ENCODE assay signal across 1 cellular context in the genomic region with DNA sequence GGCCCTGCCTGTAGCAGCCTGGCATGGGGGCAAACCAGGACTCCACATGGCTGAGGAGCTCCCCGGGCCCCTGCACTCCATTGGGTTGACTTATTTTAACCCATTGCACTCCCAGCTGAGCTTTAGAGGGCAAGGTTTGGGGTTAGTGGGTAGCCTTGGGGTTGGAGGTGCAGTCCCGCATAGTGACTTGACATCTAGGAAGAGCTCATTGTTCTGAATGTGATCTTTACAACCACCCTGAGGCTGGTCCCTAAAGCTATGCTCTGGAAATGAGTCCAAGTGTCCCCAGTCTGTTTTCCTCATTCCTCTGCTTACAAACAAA.
TF ChIP-seq lines count a peak whose summit lies in the region.

No MANE protein-coding gene starts in this region.

TF ChIP-seq in GM12878, 131 proteins besides CTCF, POLR2A, EP300 and RAD21:
- TF ChIP-seq RFX5 (IDR thresholded peaks at IDR 0.05; ENCODE audit: low read depth, low read length) (no peak), BMI1 (IDR thresholded peaks at IDR 0.05; ENCODE audit: borderline replicate concordance) (no peak), LARP7 (IDR thresholded peaks at IDR 0.05) (no peak), SPI1 (IDR thresholded peaks at IDR 0.05; ENCODE audit: borderline replicate concordance, insufficient read depth, low read depth, low read length) (no peak), JUND (IDR thresholded peaks at IDR 0.05; ENCODE audit: low read depth, low read length) (no peak), ZSCAN29 (IDR thresholded peaks at IDR 0.05) (no peak), SMAD5 (IDR thresholded peaks at IDR 0.05; ENCODE audit: low read depth) (no peak), SMC3 (IDR thresholded peaks at IDR 0.05; ENCODE audit: borderline replicate concordance, low read length) (no peak), KAT2A (conservative IDR thresholded peaks at IDR 0.05; ENCODE audit: control insufficient read depth, low read depth, low read length) (no peak)
- TF ChIP-seq, protein P1, sequence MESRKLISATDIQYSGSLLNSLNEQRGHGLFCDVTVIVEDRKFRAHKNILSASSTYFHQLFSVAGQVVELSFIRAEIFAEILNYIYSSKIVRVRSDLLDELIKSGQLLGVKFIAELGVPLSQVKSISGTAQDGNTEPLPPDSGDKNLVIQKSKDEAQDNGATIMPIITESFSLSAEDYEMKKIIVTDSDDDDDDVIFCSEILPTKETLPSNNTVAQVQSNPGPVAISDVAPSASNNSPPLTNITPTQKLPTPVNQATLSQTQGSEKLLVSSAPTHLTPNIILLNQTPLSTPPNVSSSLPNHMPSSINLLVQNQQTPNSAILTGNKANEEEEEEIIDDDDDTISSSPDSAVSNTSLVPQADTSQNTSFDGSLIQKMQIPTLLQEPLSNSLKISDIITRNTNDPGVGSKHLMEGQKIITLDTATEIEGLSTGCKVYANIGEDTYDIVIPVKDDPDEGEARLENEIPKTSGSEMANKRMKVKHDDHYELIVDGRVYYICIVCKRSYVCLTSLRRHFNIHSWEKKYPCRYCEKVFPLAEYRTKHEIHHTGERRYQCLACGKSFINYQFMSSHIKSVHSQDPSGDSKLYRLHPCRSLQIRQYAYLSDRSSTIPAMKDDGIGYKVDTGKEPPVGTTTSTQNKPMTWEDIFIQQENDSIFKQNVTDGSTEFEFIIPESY (IDR thresholded peaks at IDR 0.05), result no peak
- TF ChIP-seq, protein P2, sequence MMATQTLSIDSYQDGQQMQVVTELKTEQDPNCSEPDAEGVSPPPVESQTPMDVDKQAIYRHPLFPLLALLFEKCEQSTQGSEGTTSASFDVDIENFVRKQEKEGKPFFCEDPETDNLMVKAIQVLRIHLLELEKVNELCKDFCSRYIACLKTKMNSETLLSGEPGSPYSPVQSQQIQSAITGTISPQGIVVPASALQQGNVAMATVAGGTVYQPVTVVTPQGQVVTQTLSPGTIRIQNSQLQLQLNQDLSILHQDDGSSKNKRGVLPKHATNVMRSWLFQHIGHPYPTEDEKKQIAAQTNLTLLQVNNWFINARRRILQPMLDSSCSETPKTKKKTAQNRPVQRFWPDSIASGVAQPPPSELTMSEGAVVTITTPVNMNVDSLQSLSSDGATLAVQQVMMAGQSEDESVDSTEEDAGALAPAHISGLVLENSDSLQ (IDR thresholded peaks at IDR 0.05), result no peak
